Comparison of ENCODE assay signal across 1 cellular context in genomic region chr19:1205114-1206062, GRCh38.
TF ChIP-seq lines count a peak whose summit lies in the region.

STK11 (plus strand) TSS chr19:1205778; CDS start chr19:1206914, 1,136 bp downstream.

TF ChIP-seq in K562, 482 proteins besides CTCF, POLR2A, EP300 and RAD21 (continued from another document):
- TF ChIP-seq, protein P1, sequence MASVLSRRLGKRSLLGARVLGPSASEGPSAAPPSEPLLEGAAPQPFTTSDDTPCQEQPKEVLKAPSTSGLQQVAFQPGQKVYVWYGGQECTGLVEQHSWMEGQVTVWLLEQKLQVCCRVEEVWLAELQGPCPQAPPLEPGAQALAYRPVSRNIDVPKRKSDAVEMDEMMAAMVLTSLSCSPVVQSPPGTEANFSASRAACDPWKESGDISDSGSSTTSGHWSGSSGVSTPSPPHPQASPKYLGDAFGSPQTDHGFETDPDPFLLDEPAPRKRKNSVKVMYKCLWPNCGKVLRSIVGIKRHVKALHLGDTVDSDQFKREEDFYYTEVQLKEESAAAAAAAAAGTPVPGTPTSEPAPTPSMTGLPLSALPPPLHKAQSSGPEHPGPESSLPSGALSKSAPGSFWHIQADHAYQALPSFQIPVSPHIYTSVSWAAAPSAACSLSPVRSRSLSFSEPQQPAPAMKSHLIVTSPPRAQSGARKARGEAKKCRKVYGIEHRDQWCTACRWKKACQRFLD (CRISPR knock-in tag; IDR thresholded peaks at IDR 0.05), result peak; percentile 62; the same call in 1 of the 2 replicates
- no peak for TF ChIP-seq ZNF57 (CRISPR knock-in tag; IDR thresholded peaks at IDR 0.05)
- TF ChIP-seq NCOA4 (IDR thresholded peaks at IDR 0.05; ENCODE audit: partially characterized antibody), result no peak
- peak; percentile 26; the same call in 1 of the 2 replicates for TF ChIP-seq MTA3 (IDR thresholded peaks at IDR 0.05; ENCODE audit: borderline replicate concordance)
